9 cellular contexts compared by ENCODE assay signal in genomic region chr17:75975757-75976174, GRCh38. TPM values are rescaled to one million over a fixed set of nuclear protein-coding genes. Genes with fewer than 3 reads are reported as not detected.
A peak's percentile ranks its signal among the peaks of the same experiment; 100 is the strongest.
DNase-seq lines count a peak whose midpoint lies in the region; ATAC-seq and TF ChIP-seq lines count a peak whose summit lies in the region.
"Had no signal": no experiment of that assay in that cellular context is flagged by ENCODE, and none has a peak within 500 bp of the region (broad histone marks: within the 10 kb centered on the region; RNA-seq: fewer than 3 reads in every experiment).

No MANE protein-coding gene starts in this region.

- peaks cover 32% of the 10 kb centered on the region for H3K36me3 Mint-ChIP-seq in activated T-helper 2 cell treated with anti-CD3 and anti-CD28 coated beads, Interferon-gamma antibody, Interleukin-2, Interleukin-4, amounts not matched to agents 10 μg/mL and 5 μg/mL and 100 μg/mL, durations not matched to agents 14 hours and 24 hours and 36 hours (ENCODE audit: low read depth)

- H3K9me3 Mint-ChIP-seq in activated T-helper 2 cell treated with anti-CD3 and anti-CD28 coated beads, Interferon-gamma antibody, Interleukin-2, Interleukin-4, amounts not matched to agents 10 μg/mL and 5 μg/mL and 100 μg/mL, durations not matched to agents 14 hours and 24 hours and 36 hours = no peaks in the 10 kb centered on the region

- H3K27ac ChIP-seq in heart right ventricle = peak overlapping the region in 9 of 10 donors; percentile 0 to 60 (median 39)
- H3K27ac ChIP-seq in right atrium auricular region = peak overlapping the region in 1 of 2 donors; percentile 45
- peak overlapping the region; percentile 83 to 96 (median 95) for H3K27ac ChIP-seq in right lobe of liver
- peak overlapping the region; percentile 30 for H3K27ac ChIP-seq in vagina

- intact Hi-C loops in heart right ventricle (cut with DNase I) (loop anchor here in 2 of 10 donors (5.0 kb wide), 2 partner anchors 33 to 68 kb away; partner anchors contain the start of gene FBF1 (in 1 of the 2)), right lobe of liver (cut with DNase I) (no loop called here), vagina (cut with DNase I) (no loop called here)
- intact Hi-C loops in activated T-helper 2 cell treated with anti-CD3 and anti-CD28 coated beads, Interferon-gamma antibody, Interleukin-2, Interleukin-4, amounts not matched to agents 10 μg/mL and 5 μg/mL and 100 μg/mL, durations not matched to agents 14 hours and 24 hours and 36 hours (cut with micrococcal nuclease) = no loop called here

- peaks cover 21% of the 10 kb centered on the region for H3K4me1 Mint-ChIP-seq in activated T-helper 2 cell treated with anti-CD3 and anti-CD28 coated beads, Interferon-gamma antibody, Interleukin-2, Interleukin-4, amounts not matched to agents 10 μg/mL and 5 μg/mL and 100 μg/mL, durations not matched to agents 14 hours and 24 hours and 36 hours (ENCODE audit: low read depth)

- H3K4me1 ChIP-seq in heart right ventricle (peaks cover 0 to 61% (median 45%) of the 10 kb centered on the region in 9 donors), right atrium auricular region (peaks cover 0 to 36% of the 10 kb centered on the region in 2 donors), right lobe of liver (peaks cover 0 to 48% (median 12%) of the 10 kb centered on the region in 4 donors), vagina (peaks cover 42% of the 10 kb centered on the region)

- ATAC-seq in heart right ventricle = no peak
- ATAC-seq in right lobe of liver = no peak
- no peak for ATAC-seq in HG02840 (IDR thresholded peaks at IDR 0.05; ENCODE audit: low FRiP score, unreplicated experiment)
- ATAC-seq: Right ventricle myocardium inferior had no signal

- 60 to 62% methylated on average over 5 of the region's 5 CpGs for WGBS in heart right ventricle, 2 donors
- WGBS in right lobe of liver (ENCODE audit: insufficient coverage, low coverage, low lambda C conversion rate, missing lambda C conversion rate) = 35% methylated on average over 5 of the region's 5 CpGs

- no peaks in the 10 kb centered on the region for H3K27me3 ChIP-seq in heart right ventricle
- no peaks in the 10 kb centered on the region for H3K27me3 ChIP-seq in right atrium auricular region
- H3K27me3 ChIP-seq in right lobe of liver = no peaks in the 10 kb centered on the region
- no peaks in the 10 kb centered on the region for H3K27me3 ChIP-seq in vagina

- H3K4me3 Mint-ChIP-seq in activated T-helper 2 cell treated with anti-CD3 and anti-CD28 coated beads, Interferon-gamma antibody, Interleukin-2, Interleukin-4, amounts not matched to agents 10 μg/mL and 5 μg/mL and 100 μg/mL, durations not matched to agents 14 hours and 24 hours and 36 hours (ENCODE audit: low read depth) = no peak overlapping the region

- no peak overlapping the region for H3K27ac Mint-ChIP-seq in activated T-helper 2 cell treated with anti-CD3 and anti-CD28 coated beads, Interferon-gamma antibody, Interleukin-2, Interleukin-4, amounts not matched to agents 10 μg/mL and 5 μg/mL and 100 μg/mL, durations not matched to agents 14 hours and 24 hours and 36 hours

- H3K9me3 ChIP-seq in heart right ventricle = no peaks in the 10 kb centered on the region
- no peaks in the 10 kb centered on the region for H3K9me3 ChIP-seq in right atrium auricular region
- H3K9me3 ChIP-seq in right lobe of liver = no peaks in the 10 kb centered on the region
- no peaks in the 10 kb centered on the region for H3K9me3 ChIP-seq in vagina

- H3K36me3 ChIP-seq in heart right ventricle (peaks cover 0 to 51% (median 11%) of the 10 kb centered on the region in 9 donors), right atrium auricular region (peaks cover 7% of the 10 kb centered on the region), right lobe of liver (peaks cover 0 to 22% (median 8%) of the 10 kb centered on the region in 4 donors), vagina (peaks cover 0 to 4% of the 10 kb centered on the region in 2 donors)

- TF ChIP-seq CTCF in heart right ventricle (IDR thresholded peaks at IDR 0.05) (no peak), right atrium auricular region (IDR thresholded peaks at IDR 0.05) (no peak), right lobe of liver (IDR thresholded peaks at IDR 0.05) (no peak), vagina (IDR thresholded peaks at IDR 0.05) (no peak)

- DNase-seq in heart right ventricle (no peak), right atrium auricular region (ENCODE audit: low spot score) (no peak), right lobe of liver (no peak), vagina (ENCODE audit: extremely low spot score in 2 of 2) (no peak)
- DNase-seq in activated T-helper 2 cell treated with anti-CD3 and anti-CD28 coated beads, Interferon-gamma antibody, Interleukin-2, Interleukin-4, amounts not matched to agents 10 μg/mL and 5 μg/mL and 100 μg/mL, durations not matched to agents 14 hours and 24 hours and 36 hours (ENCODE audit: low spot score) = no peak
- DNase-seq: caudate nucleus, GDM1 had no signal

- H3K27me3 Mint-ChIP-seq in activated T-helper 2 cell treated with anti-CD3 and anti-CD28 coated beads, Interferon-gamma antibody, Interleukin-2, Interleukin-4, amounts not matched to agents 10 μg/mL and 5 μg/mL and 100 μg/mL, durations not matched to agents 14 hours and 24 hours and 36 hours (ENCODE audit: low read depth) = no peaks in the 10 kb centered on the region

- H3K4me3 ChIP-seq in heart right ventricle = peak overlapping the region in 5 of 10 donors; percentile 2 to 19 (median 10)
- H3K4me3 ChIP-seq in right atrium auricular region = no peak overlapping the region
- peak overlapping the region; percentile 6 to 98 (median 86) for H3K4me3 ChIP-seq in right lobe of liver
- no peak overlapping the region for H3K4me3 ChIP-seq in vagina

- TF ChIP-seq POLR2A in right lobe of liver (IDR thresholded peaks at IDR 0.05) = no peak
- no peak for TF ChIP-seq POLR2A in vagina (IDR thresholded peaks at IDR 0.05)

RNA-seq across cellular contexts. Expression of gene ACOX1, which starts 3.2 kb away (rescaled TPM):
- total RNA-seq in heart right ventricle (100 to 1,000 TPM in 1 of 10 donors, 10 to 100 TPM in 9; 76.0 to 105 (median 94.0) TPM), right atrium auricular region (10 to 100 TPM; 49.6 to 67.4 TPM), right lobe of liver (100 to 1,000 TPM; 112 to 202 (median 190) TPM), vagina (50.6 TPM)
- polyA plus RNA-seq in heart right ventricle = 10 to 100 TPM; 11.1 to 45.8 TPM
- 29.4 and 30.6 TPM in 2 replicates for total RNA-seq in activated T-helper 2 cell treated with anti-CD3 and anti-CD28 coated beads, Interferon-gamma antibody, Interleukin-2, Interleukin-4, amounts not matched to agents 10 μg/mL and 5 μg/mL and 100 μg/mL, durations not matched to agents 14 hours and 24 hours and 36 hours

RNA-seq across cellular contexts. Expression of gene TEN1, which starts 3.3 kb away (rescaled TPM):
- total RNA-seq in heart right ventricle (10 to 100 TPM in 3 of 10 donors, 1 to 10 TPM in 7; 4.4 to 13.3 (median 9.0) TPM), right atrium auricular region (10 to 100 TPM in 1 of 2 donors, 1 to 10 TPM in 1; 8.8 to 14.0 TPM), right lobe of liver (10 to 100 TPM in 5 of 6 experiments, 1 to 10 TPM in 1; 6.9 to 25.2 (median 14.1) TPM), vagina (10.3 TPM)
- polyA plus RNA-seq in heart right ventricle = 10 to 100 TPM; 19.5 to 20.1 TPM
- 11.4 and 13.4 TPM in 2 replicates for total RNA-seq in activated T-helper 2 cell treated with anti-CD3 and anti-CD28 coated beads, Interferon-gamma antibody, Interleukin-2, Interleukin-4, amounts not matched to agents 10 μg/mL and 5 μg/mL and 100 μg/mL, durations not matched to agents 14 hours and 24 hours and 36 hours

RNA-seq across cellular contexts. Expression of gene CDK3, which starts 24.9 kb away (rescaled TPM):
- total RNA-seq in heart right ventricle (1 to 10 TPM in 7 of 10 donors, under 1 TPM in 3; 0.52 to 2.2 (median 1.3) TPM), right atrium auricular region (1 to 10 TPM in 1 of 2 donors, not detected in 1; 2.0 TPM), right lobe of liver (10 to 100 TPM in 1 of 6 experiments, 1 to 10 TPM in 5; 2.2 to 11.0 (median 3.1) TPM), vagina (3.2 TPM)
- 10 to 100 TPM in 1 of 2 donors, 1 to 10 TPM in 1; 2.4 to 11.3 TPM for polyA plus RNA-seq in heart right ventricle
- total RNA-seq in activated T-helper 2 cell treated with anti-CD3 and anti-CD28 coated beads, Interferon-gamma antibody, Interleukin-2, Interleukin-4, amounts not matched to agents 10 μg/mL and 5 μg/mL and 100 μg/mL, durations not matched to agents 14 hours and 24 hours and 36 hours = 6.9 and 7.4 TPM in 2 replicates

RNA-seq across cellular contexts. Expression of gene FBF1, which starts 34.9 kb away (rescaled TPM):
- total RNA-seq in heart right ventricle (1 to 10 TPM; 2.1 to 6.3 (median 2.8) TPM), right atrium auricular region (1 to 10 TPM; 3.8 to 6.3 TPM), right lobe of liver (1 to 10 TPM in 5 of 6 experiments, under 1 TPM in 1; 0.86 to 3.1 (median 2.7) TPM), vagina (13.0 TPM)
- polyA plus RNA-seq in heart right ventricle = 1 to 10 TPM; 1.6 to 8.3 TPM
- 15.0 and 17.6 TPM in 2 replicates for total RNA-seq in activated T-helper 2 cell treated with anti-CD3 and anti-CD28 coated beads, Interferon-gamma antibody, Interleukin-2, Interleukin-4, amounts not matched to agents 10 μg/mL and 5 μg/mL and 100 μg/mL, durations not matched to agents 14 hours and 24 hours and 36 hours

RNA-seq across cellular contexts. Expression of gene EVPL, which starts 51.3 kb away (rescaled TPM):
- under 1 TPM in 4 of 10 donors, not detected in 6; 0.04 to 0.31 (median 0.05) TPM for total RNA-seq in heart right ventricle
- under 1 TPM; 0.04 to 0.07 TPM for polyA plus RNA-seq in heart right ventricle
- under 1 TPM; 0.30 to 0.71 TPM for total RNA-seq in right atrium auricular region
- under 1 TPM in 1 of 6 experiments, not detected in 5; 0.62 TPM for total RNA-seq in right lobe of liver
- total RNA-seq in vagina = 115 TPM
- 0.02 TPM in 1 of 2 replicates, not detected in the other for total RNA-seq in activated T-helper 2 cell treated with anti-CD3 and anti-CD28 coated beads, Interferon-gamma antibody, Interleukin-2, Interleukin-4, amounts not matched to agents 10 μg/mL and 5 μg/mL and 100 μg/mL, durations not matched to agents 14 hours and 24 hours and 36 hours

Comparison
In these comparisons a context has a peak if more than half of its experiments do, and no peak if none do; other contexts are left out.
1. H3K4me3 ChIP-seq: peak in right lobe of liver (3 of 3); none in right atrium auricular region (0 of 2) and vagina (0 of 2).